12 cellular contexts compared by ENCODE assay signal in the genomic region with DNA sequence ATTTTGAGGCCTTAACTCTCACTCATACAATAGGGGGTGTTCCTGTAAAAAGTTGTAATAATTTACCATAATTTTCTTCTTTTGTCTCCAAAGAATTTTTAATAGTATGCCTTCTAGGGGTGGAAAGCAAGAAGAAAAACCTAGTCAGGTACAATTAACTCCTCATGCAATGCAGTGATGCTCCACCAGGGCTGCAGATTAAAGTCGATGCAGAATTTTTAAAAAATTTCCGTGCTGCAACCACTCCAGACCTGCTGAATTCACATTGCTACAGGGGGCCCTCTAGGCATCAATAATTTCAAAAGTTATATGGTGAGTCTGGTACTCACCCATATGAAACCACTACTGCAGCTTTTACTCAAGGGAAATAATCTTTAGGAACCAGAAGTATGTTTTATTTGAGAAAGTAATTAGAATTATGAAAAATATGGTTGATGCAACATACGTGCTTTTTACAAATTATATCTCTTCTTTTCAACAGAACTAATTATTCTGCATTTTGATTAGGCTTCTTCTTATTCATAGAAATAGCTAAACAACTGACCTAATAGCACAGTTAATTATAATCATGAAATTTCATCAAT.
DNase-seq lines count a peak whose midpoint lies in the region; ATAC-seq lines count a peak whose summit lies in the region.
"Had no signal": no experiment of that assay in that cellular context is flagged by ENCODE, and none has a peak within 500 bp of the region (broad histone marks: within the 10 kb centered on the region; RNA-seq: fewer than 3 reads in every experiment).

No MANE protein-coding gene starts in this region.

- no peaks in the 10 kb centered on the region for H3K27me3 Mint-ChIP-seq in memory B cell

- in situ Hi-C loops in KBM-7 (cut with MboI; ENCODE audit: low pct_unique_long_range_greater_than_20kb, low sequenced_read_pairs) = no loop called here

- peak; percentile 68 for DNase-seq in ELR (ENCODE audit: low read depth)
- DNase-seq in KBM-7 = peak; percentile 13
- DNase-seq in astrocyte of the hippocampus (ENCODE audit: low read depth, low spot score) = peak; percentile 34
- DNase-seq in memory B cell (ENCODE audit: low spot score in 2 of 2) = no peak
- DNase-seq in kidney glomerular epithelial cell (lab: John Stamatoyannopoulos, UW) = no peak
- DNase-seq in NCI-H1092 treated with DMSO at 0.1 percent for 48 hours (lab: John Stamatoyannopoulos, UW) = no peak
- DNase-seq: activated T-cell treated with anti-CD3 and anti-CD28 coated beads for 4 hours, NCI-H1436 treated with DMSO at 0.1 percent for 48 hours, occipital lobe, SHP77 treated with DMSO at 0.1 percent for 48 hours had no signal

- no peak overlapping the region for H3K27ac Mint-ChIP-seq in memory B cell

- no peaks in the 10 kb centered on the region for H3K36me3 Mint-ChIP-seq in memory B cell

- H3K9me3 Mint-ChIP-seq in memory B cell = no peaks in the 10 kb centered on the region

- H3K4me3 Mint-ChIP-seq in memory B cell = no peak overlapping the region

- peaks cover 12% of the 10 kb centered on the region for H3K4me1 Mint-ChIP-seq in memory B cell

- ATAC-seq in memory B cell (ENCODE audit: low read depth) (peak; percentile 30), GM18870 (IDR thresholded peaks at IDR 0.05; ENCODE audit: unreplicated experiment) (no peak), GM21528 (IDR thresholded peaks at IDR 0.05; ENCODE audit: low FRiP score, unreplicated experiment) (no peak)

Comparison
In these comparisons a context has a peak if more than half of its experiments do, and no peak if none do; other contexts are left out.
1. DNase-seq: peak in ELR (single experiment), KBM-7 (single experiment) and astrocyte of the hippocampus (single experiment); none in memory B cell (0 of 2), kidney glomerular epithelial cell (single experiment) and NCI-H1092 treated with DMSO at 0.1 percent for 48 hours (single experiment).